1 cellular context compared by ENCODE assay signal in the genomic region with DNA sequence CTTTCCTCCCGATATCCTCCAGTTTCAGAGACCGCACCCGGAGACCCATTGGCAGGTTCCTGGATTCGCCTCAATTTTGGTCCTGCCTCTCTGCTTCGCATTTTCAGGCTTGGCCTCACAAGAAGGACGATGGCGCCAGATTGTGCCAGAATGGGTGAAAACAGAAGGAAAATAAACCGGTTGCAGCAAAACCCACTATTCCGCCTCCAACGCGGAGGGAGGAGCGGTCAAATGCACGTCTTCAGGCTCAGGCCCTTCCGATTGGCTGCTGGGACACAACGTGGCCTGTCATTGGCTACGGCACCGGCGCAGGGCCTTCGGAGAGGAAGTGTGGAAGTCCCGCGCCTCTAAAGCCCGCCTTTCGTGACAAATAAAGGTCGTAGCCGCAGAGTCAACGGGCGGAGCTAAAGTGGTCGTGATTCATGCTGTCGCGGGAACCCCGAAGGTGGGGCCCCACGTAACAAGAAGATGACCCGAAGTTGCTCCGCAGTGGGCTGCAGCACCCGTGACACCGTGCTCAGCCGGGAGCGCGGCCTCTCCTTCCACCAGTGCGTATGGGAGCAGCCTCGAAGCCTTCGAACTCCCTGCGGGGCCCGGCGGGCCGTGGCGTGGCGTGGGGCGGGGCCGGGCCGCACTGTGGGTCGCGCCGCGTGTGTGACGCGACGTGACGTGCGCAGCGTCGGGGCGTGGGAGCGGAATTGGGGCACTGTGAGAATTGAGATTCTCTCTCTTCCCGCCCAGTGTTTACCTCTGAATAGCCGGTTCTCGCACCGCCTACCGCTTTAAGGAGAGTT.
TF ChIP-seq lines count a peak whose summit lies in the region.

THAP9 (plus strand) TSS at position 401 of the 794 bp plus-strand sequence; CDS start at position 469, 68 bp downstream.

TF ChIP-seq in HepG2, 621 proteins besides CTCF, POLR2A, EP300 and RAD21 (continued from another document and continues in another):
- TF ChIP-seq ZNF407 (CRISPR knock-in tag; IDR thresholded peaks at IDR 0.05; ENCODE audit: not compliant biosample characterization) (peak; percentile 60), SETDB1 (CRISPR knock-in tag; IDR thresholded peaks at IDR 0.05; ENCODE audit: borderline replicate concordance) (no peak), WIZ (CRISPR knock-in tag; IDR thresholded peaks at IDR 0.05) (peak; percentile 40; the same call in 1 of the 2 replicates), PRMT3 (CRISPR knock-in tag; IDR thresholded peaks at IDR 0.05; ENCODE audit: borderline replicate concordance, low read depth) (no peak), FIP1L1 (IDR thresholded peaks at IDR 0.05; ENCODE audit: borderline replicate concordance, insufficient read depth, low read depth, low read length) (no peak), KDM5A (IDR thresholded peaks at IDR 0.05; ENCODE audit: borderline replicate concordance, low read length) (peak; percentile 69), KDM5B (CRISPR knock-in tag; IDR thresholded peaks at IDR 0.05; ENCODE audit: borderline replicate concordance) (peak; percentile 87; the same call in 1 of the 2 replicates), ATF1 (CRISPR knock-in tag; IDR thresholded peaks at IDR 0.05) (peak; percentile 86; the same call in 1 of the 2 replicates), NFE2 (CRISPR knock-in tag; IDR thresholded peaks at IDR 0.05) (no peak), ZNF709 (CRISPR knock-in tag; IDR thresholded peaks at IDR 0.05) (peak; percentile 87), ZNF839 (CRISPR knock-in tag; IDR thresholded peaks at IDR 0.05; ENCODE audit: borderline replicate concordance) (no peak), BHLHE40 (IDR thresholded peaks at IDR 0.05; ENCODE audit: low read length) (peak; percentile 41; the same call in 1 of the 2 replicates), ZNF710 (CRISPR knock-in tag; IDR thresholded peaks at IDR 0.05; ENCODE audit: borderline replicate concordance) (no peak; the same call in 1 of the 2 replicates), EZH2 (conservative IDR thresholded peaks at IDR 0.05; ENCODE audit: low read depth, low read length) (no peak), HDAC1 (CRISPR knock-in tag; IDR thresholded peaks at IDR 0.05) (peak; percentile 90), HDAC6 (IDR thresholded peaks at IDR 0.05; ENCODE audit: low read depth, low read length) (no peak), PRPF4 (IDR thresholded peaks at IDR 0.05; ENCODE audit: low read depth, low read length, poor library complexity, severe bottlenecking) (no peak), MATR3 (CRISPR knock-in tag; IDR thresholded peaks at IDR 0.05) (no peak), ZNF33A (CRISPR knock-in tag; IDR thresholded peaks at IDR 0.05; ENCODE audit: borderline replicate concordance) (peak; percentile 84; the same call in 1 of the 2 replicates), ZC3H13 (CRISPR knock-in tag; IDR thresholded peaks at IDR 0.05) (peak; percentile 68; the same call in 1 of the 2 replicates), IKZF4 (CRISPR knock-in tag; IDR thresholded peaks at IDR 0.05; ENCODE audit: borderline replicate concordance, low read depth, not compliant biosample characterization) (peak; percentile 81), IKZF1 (IDR thresholded peaks at IDR 0.05) (no peak)
- TF ChIP-seq, protein P1, sequence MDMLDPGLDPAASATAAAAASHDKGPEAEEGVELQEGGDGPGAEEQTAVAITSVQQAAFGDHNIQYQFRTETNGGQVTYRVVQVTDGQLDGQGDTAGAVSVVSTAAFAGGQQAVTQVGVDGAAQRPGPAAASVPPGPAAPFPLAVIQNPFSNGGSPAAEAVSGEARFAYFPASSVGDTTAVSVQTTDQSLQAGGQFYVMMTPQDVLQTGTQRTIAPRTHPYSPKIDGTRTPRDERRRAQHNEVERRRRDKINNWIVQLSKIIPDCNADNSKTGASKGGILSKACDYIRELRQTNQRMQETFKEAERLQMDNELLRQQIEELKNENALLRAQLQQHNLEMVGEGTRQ (IDR thresholded peaks at IDR 0.05; ENCODE audit: low read depth, low read length), result no peak
- TF ChIP-seq, protein P1 (CRISPR knock-in tag; IDR thresholded peaks at IDR 0.05; ENCODE audit: borderline replicate concordance), result no peak
- TF ChIP-seq, protein P2, sequence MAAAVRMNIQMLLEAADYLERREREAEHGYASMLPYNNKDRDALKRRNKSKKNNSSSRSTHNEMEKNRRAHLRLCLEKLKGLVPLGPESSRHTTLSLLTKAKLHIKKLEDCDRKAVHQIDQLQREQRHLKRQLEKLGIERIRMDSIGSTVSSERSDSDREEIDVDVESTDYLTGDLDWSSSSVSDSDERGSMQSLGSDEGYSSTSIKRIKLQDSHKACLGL (CRISPR knock-in tag; IDR thresholded peaks at IDR 0.05), result no peak; the same call in 1 of the 2 replicates
- TF ChIP-seq, protein P3, sequence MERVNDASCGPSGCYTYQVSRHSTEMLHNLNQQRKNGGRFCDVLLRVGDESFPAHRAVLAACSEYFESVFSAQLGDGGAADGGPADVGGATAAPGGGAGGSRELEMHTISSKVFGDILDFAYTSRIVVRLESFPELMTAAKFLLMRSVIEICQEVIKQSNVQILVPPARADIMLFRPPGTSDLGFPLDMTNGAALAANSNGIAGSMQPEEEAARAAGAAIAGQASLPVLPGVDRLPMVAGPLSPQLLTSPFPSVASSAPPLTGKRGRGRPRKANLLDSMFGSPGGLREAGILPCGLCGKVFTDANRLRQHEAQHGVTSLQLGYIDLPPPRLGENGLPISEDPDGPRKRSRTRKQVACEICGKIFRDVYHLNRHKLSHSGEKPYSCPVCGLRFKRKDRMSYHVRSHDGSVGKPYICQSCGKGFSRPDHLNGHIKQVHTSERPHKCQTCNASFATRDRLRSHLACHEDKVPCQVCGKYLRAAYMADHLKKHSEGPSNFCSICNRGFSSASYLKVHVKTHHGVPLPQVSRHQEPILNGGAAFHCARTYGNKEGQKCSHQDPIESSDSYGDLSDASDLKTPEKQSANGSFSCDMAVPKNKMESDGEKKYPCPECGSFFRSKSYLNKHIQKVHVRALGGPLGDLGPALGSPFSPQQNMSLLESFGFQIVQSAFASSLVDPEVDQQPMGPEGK (CRISPR knock-in tag; IDR thresholded peaks at IDR 0.05), result peak; percentile 43
- TF ChIP-seq, protein P4, sequence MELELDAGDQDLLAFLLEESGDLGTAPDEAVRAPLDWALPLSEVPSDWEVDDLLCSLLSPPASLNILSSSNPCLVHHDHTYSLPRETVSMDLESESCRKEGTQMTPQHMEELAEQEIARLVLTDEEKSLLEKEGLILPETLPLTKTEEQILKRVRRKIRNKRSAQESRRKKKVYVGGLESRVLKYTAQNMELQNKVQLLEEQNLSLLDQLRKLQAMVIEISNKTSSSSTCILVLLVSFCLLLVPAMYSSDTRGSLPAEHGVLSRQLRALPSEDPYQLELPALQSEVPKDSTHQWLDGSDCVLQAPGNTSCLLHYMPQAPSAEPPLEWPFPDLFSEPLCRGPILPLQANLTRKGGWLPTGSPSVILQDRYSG (CRISPR knock-in tag; IDR thresholded peaks at IDR 0.05), result no peak
- TF ChIP-seq, protein P5, sequence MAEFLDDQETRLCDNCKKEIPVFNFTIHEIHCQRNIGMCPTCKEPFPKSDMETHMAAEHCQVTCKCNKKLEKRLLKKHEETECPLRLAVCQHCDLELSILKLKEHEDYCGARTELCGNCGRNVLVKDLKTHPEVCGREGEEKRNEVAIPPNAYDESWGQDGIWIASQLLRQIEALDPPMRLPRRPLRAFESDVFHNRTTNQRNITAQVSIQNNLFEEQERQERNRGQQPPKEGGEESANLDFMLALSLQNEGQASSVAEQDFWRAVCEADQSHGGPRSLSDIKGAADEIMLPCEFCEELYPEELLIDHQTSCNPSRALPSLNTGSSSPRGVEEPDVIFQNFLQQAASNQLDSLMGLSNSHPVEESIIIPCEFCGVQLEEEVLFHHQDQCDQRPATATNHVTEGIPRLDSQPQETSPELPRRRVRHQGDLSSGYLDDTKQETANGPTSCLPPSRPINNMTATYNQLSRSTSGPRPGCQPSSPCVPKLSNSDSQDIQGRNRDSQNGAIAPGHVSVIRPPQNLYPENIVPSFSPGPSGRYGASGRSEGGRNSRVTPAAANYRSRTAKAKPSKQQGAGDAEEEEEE (CRISPR knock-in tag; IDR thresholded peaks at IDR 0.05; ENCODE audit: borderline replicate concordance), result 0 out of 2 replicates have a peak, but pooled peaks have one; percentile 63
- TF ChIP-seq, protein P6, sequence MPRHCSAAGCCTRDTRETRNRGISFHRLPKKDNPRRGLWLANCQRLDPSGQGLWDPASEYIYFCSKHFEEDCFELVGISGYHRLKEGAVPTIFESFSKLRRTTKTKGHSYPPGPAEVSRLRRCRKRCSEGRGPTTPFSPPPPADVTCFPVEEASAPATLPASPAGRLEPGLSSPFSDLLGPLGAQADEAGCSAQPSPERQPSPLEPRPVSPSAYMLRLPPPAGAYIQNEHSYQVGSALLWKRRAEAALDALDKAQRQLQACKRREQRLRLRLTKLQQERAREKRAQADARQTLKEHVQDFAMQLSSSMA (CRISPR knock-in tag; IDR thresholded peaks at IDR 0.05), result peak; percentile 94; the same call in 1 of the 2 replicates
- TF ChIP-seq, protein P7, sequence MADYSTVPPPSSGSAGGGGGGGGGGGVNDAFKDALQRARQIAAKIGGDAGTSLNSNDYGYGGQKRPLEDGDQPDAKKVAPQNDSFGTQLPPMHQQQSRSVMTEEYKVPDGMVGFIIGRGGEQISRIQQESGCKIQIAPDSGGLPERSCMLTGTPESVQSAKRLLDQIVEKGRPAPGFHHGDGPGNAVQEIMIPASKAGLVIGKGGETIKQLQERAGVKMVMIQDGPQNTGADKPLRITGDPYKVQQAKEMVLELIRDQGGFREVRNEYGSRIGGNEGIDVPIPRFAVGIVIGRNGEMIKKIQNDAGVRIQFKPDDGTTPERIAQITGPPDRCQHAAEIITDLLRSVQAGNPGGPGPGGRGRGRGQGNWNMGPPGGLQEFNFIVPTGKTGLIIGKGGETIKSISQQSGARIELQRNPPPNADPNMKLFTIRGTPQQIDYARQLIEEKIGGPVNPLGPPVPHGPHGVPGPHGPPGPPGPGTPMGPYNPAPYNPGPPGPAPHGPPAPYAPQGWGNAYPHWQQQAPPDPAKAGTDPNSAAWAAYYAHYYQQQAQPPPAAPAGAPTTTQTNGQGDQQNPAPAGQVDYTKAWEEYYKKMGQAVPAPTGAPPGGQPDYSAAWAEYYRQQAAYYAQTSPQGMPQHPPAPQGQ (CRISPR knock-in tag; IDR thresholded peaks at IDR 0.05; ENCODE audit: borderline replicate concordance), result no peak
